Comparison of ENCODE assay signal across 1 cellular context in the genomic region with DNA sequence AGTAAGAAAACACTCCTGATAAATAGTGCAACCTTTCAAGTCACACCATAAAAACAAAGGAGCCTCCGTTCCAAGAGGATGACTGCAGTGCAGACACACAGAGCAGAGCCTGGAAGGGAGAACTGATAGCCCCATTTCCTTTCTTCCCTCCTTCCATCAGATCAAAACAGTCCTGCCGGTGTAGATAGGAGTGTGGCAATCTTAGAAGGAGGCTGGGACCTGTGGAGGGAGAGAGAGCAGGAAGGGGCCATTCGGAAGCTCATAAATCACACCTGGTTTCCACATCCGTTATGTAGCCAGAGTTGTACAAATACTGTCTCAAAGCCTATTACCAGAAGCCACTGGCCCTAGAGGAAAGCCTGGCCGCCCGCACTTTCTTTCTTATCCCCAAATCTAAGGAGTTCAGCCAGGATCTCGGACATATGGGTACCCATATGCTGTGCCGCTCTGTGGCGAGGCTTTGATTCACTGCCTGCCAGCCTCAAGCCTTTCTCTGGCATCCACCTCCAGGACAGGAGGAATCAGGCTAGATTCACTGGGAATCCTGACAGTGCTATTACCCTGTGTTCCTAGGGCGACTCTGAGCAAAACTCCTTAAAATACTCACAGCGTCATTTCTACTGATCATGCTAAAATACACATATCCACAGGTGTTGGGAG.
TF ChIP-seq lines count a peak whose summit lies in the region.

No MANE protein-coding gene starts in this region.

TF ChIP-seq in HepG2, 621 proteins besides CTCF, POLR2A, EP300 and RAD21:
- no peak for TF ChIP-seq HNRNPH1 (optimal IDR thresholded peaks at IDR 0.05; ENCODE audit: low read depth, low read length)
- no peak for TF ChIP-seq YEATS2 (CRISPR knock-in tag; IDR thresholded peaks at IDR 0.05; ENCODE audit: borderline replicate concordance)
